8 cellular contexts compared by ENCODE assay signal in the genomic region with DNA sequence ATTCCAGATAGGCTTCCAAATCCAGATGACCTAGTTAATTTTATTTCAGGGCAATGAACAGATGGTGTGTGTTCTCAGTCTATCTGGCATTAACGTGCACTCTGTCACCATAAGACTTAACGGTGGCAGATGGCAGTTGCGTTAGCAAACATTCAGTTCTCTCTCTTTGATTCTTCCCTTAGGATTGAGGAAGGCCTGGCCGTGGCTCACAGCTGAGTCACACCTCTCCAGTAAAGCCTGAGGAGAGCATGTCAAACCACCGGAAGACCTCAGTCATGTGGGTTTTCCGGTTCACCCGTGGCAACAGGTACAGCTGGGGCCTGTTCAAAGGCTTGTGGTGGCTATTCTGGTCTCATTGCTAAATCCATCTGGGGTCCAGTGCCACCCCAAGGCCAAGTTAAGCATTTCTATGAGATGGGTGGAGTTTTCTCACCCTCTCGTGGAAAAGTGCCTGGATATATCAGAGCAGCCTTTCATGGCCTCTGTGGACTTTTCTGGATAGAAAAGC.
DNase-seq lines count a peak whose midpoint lies in the region; ATAC-seq and TF ChIP-seq lines count a peak whose summit lies in the region.

No MANE protein-coding gene starts in this region.

- H3K27me3 ChIP-seq in RWPE2 (ENCODE audit: insufficient read depth, poor library complexity, severe bottlenecking) (no peaks in the 10 kb centered on the region), hepatocyte (no peaks in the 10 kb centered on the region)

- TF ChIP-seq CTCF in RWPE2 (IDR thresholded peaks at IDR 0.05; ENCODE audit: poor library complexity, severe bottlenecking) (peak; percentile 75), hepatocyte (IDR thresholded peaks at IDR 0.05; ENCODE audit: poor library complexity) (peak; percentile 6)

- no peak overlapping the region for H2AFZ ChIP-seq in hepatocyte

- peak; percentile 100 for ATAC-seq in GM21381 (IDR thresholded peaks at IDR 0.05; ENCODE audit: unreplicated experiment)
- peak; percentile 98 for ATAC-seq in HG03565 (IDR thresholded peaks at IDR 0.05; ENCODE audit: unreplicated experiment)
- peak; percentile 100 for ATAC-seq in RWPE2 (ENCODE audit: low read depth)

- H3K9me2 ChIP-seq in hepatocyte (replicated peaks; ENCODE audit: insufficient read depth): no peaks in the 10 kb centered on the region

- peak; percentile 92 for DNase-seq in GDM1 (lab: John Stamatoyannopoulos, UW)
- DNase-seq in RWPE2 (ENCODE audit: low spot score): peak; percentile 91
- DNase-seq in amniotic stem cell (lab: John Stamatoyannopoulos, UW): peak; percentile 32
- DNase-seq in hepatocyte (ENCODE audit: low spot score): peak; percentile 49
- DNase-seq in stimulated activated CD4-positive, alpha-beta T cell treated with anti-CD3 and anti-CD28 coated beads, Interleukin-2, amount 100 ng/mL, for 48 hours: peak; percentile 10 to 16
- DNase-seq in NCI-H187 treated with DMSO at 0.1 percent for 48 hours (lab: John Stamatoyannopoulos, UW): no peak

- H3K79me2 ChIP-seq in hepatocyte: no peaks in the 10 kb centered on the region

- H3K4me2 ChIP-seq in hepatocyte: no peak overlapping the region

- H3K36me3 ChIP-seq in RWPE2 (ENCODE audit: low read depth) (no peaks in the 10 kb centered on the region), hepatocyte (replicated peaks; ENCODE audit: insufficient read depth, low read depth) (no peaks in the 10 kb centered on the region)

- no peaks in the 10 kb centered on the region for H3K9me3 ChIP-seq in RWPE2 (ENCODE audit: severe bottlenecking)
- no peaks in the 10 kb centered on the region for H3K9me3 ChIP-seq in hepatocyte (ENCODE audit: low read depth)

- 50% methylated on average over 8 of the region's 8 CpGs for WGBS in hepatocyte (ENCODE audit: low lambda C conversion rate, missing lambda C conversion rate)

- H3K27ac ChIP-seq in RWPE2 (ENCODE audit: poor library complexity, severe bottlenecking): peak overlapping the region; percentile 40
- peak overlapping the region; percentile 39 for H3K27ac ChIP-seq in hepatocyte

- H3K4me1 ChIP-seq in RWPE2 (ENCODE audit: insufficient read depth, poor library complexity, severe bottlenecking) (peaks cover 19% of the 10 kb centered on the region), hepatocyte (ENCODE audit: insufficient read depth) (no peaks in the 10 kb centered on the region)

- H4K20me1 ChIP-seq in hepatocyte (ENCODE audit: insufficient read depth, poor library complexity, severe bottlenecking): no peaks in the 10 kb centered on the region

- no peak overlapping the region for H3K4me3 ChIP-seq in RWPE2 (ENCODE audit: severe bottlenecking)
- H3K4me3 ChIP-seq in hepatocyte: no peak overlapping the region
